Comparison of ENCODE assay signal across 8 cellular contexts in genomic region chr7:66076459-66077329, GRCh38. TPM values are rescaled to one million over a fixed set of nuclear protein-coding genes. Genes with fewer than 3 reads are reported as not detected.
DNase-seq lines count a peak whose midpoint lies in the region; ATAC-seq and TF ChIP-seq lines count a peak whose summit lies in the region.

No MANE protein-coding gene starts in this region.

- ATAC-seq in PC-3: no peak
- no peak for ATAC-seq in HG03139 (IDR thresholded peaks at IDR 0.05; ENCODE audit: unreplicated experiment)

- H3K36me3 ChIP-seq in PC-3 (ENCODE audit: low read depth, low read length): no peaks in the 10 kb centered on the region

- H3K27ac ChIP-seq in PC-3 (ENCODE audit: low read length): no peak overlapping the region

- no peaks in the 10 kb centered on the region for H3K9me3 ChIP-seq in PC-3 (ENCODE audit: low read length)

- POLR2A ChIA-PET in PC-3 (lab: Charles Lee; ENCODE audit: unreplicated experiment): interaction anchor here (0.6 to 0.7 kb wide), 2 partner anchors 13 to 779 kb away, joined by 3 to 5 read pairs; no protein-coding TSS in a partner anchor

- peak overlapping the region; percentile 98 for H3K4me2 ChIP-seq in PC-3 (ENCODE audit: low read length)

- H3K27ac Mint-ChIP-seq in progenitor cell of endocrine pancreas: peak overlapping the region; percentile 86

- no peak for DNase-seq in GM12864 (ENCODE audit: low read depth)
- DNase-seq in PC-3: no peak
- DNase-seq in epithelial cell of proximal tubule (ENCODE audit: low read depth): no peak
- DNase-seq in progenitor cell of endocrine pancreas (ENCODE audit: low spot score, unreplicated experiment): no peak
- DNase-seq in ACHN: no peak
- no peak for DNase-seq in NCI-H524 treated with DMSO at 0.1 percent for 48 hours (lab: John Stamatoyannopoulos, UW)
- no peak for DNase-seq in activated effector memory CD4-positive, alpha-beta T cell treated with anti-CD3 and anti-CD28 coated beads, Interleukin-2, amount 50 U/mL, for 16 hours

- peaks cover 15% of the 10 kb centered on the region for H3K79me2 ChIP-seq in PC-3 (ENCODE audit: low read length)

- intact Hi-C loops in PC-3 (cut with micrococcal nuclease): loop anchor here (5.0 kb wide), 1 partner anchor 44 kb away; no protein-coding TSS in a partner anchor

- no peaks in the 10 kb centered on the region for H3K9me3 Mint-ChIP-seq in progenitor cell of endocrine pancreas (ENCODE audit: low read depth)

- CTCF ChIA-PET in PC-3 (lab: Charles Lee): no interaction called here

- H4K20me1 ChIP-seq in PC-3 (ENCODE audit: low read length): no peaks in the 10 kb centered on the region

- H3K4me1 ChIP-seq in PC-3 (ENCODE audit: insufficient read depth, low read length): peaks cover 10% of the 10 kb centered on the region; the same call in 1 of the 2 replicates

- peak overlapping the region; percentile 88 for H3K4me3 Mint-ChIP-seq in progenitor cell of endocrine pancreas (ENCODE audit: low read depth)

- BruUV-seq in PC-3 (replicated peaks; lab: Mats Ljungman, UMichigan): no TSS peak

- H3K9me2 ChIP-seq in PC-3 (replicated peaks; ENCODE audit: low read length): no peaks in the 10 kb centered on the region

- peaks cover 10% of the 10 kb centered on the region for H3K4me1 Mint-ChIP-seq in progenitor cell of endocrine pancreas (ENCODE audit: low read depth)

- H3K9ac ChIP-seq in PC-3 (ENCODE audit: low read length): peak overlapping the region; percentile 85

- H3K27me3 Mint-ChIP-seq in progenitor cell of endocrine pancreas: peaks cover 7% of the 10 kb centered on the region

- in situ Hi-C loops in ACHN (cut with HindIII; ENCODE audit: low pct_ligation_motif_present, low pct_unique_long_range_greater_than_20kb, low sequenced_read_pairs): no loop called here

- no peaks in the 10 kb centered on the region for H3F3A ChIP-seq in PC-3 (ENCODE audit: low read length, unreplicated experiment)

- H3K36me3 Mint-ChIP-seq in progenitor cell of endocrine pancreas (ENCODE audit: insufficient read depth): no peaks in the 10 kb centered on the region

- H3K4me3 ChIP-seq in GM12864 (ENCODE audit: low read depth, low read length) (peak overlapping the region; percentile 86), PC-3 (ENCODE audit: low read length) (peak overlapping the region; percentile 96), epithelial cell of proximal tubule (ENCODE audit: low read depth, low read length) (peak overlapping the region; percentile 99)

- H2AFZ ChIP-seq in PC-3 (ENCODE audit: low read length): peak overlapping the region; percentile 85

- H3K27me3 ChIP-seq in PC-3 (ENCODE audit: low read length): no peaks in the 10 kb centered on the region

- TF ChIP-seq CTCF in GM12864 (IDR thresholded peaks at IDR 0.05; ENCODE audit: low read depth, low read length, missing control alignments) (no peak), PC-3 (conservative IDR thresholded peaks at IDR 0.05; ENCODE audit: low read depth, low read length) (no peak), epithelial cell of proximal tubule (conservative IDR thresholded peaks at IDR 0.05; ENCODE audit: low read depth, low read length) (no peak), progenitor cell of endocrine pancreas (IDR thresholded peaks at IDR 0.05; ENCODE audit: unreplicated experiment) (no peak)

RNA-seq across cellular contexts. Expression of gene ASL, which starts 1.1 kb away (rescaled TPM):
- total RNA-seq in PC-3 (2014; rRNA removed) (55.9 and 69.0 TPM in 2 replicates), epithelial cell of proximal tubule (39.7 and 71.4 TPM in 2 replicates), progenitor cell of endocrine pancreas (35.9 and 37.5 TPM in 2 replicates)

RNA-seq across cellular contexts. Expression of gene CRCP, which starts 38.0 kb away (rescaled TPM):
- total RNA-seq in PC-3 (2014; rRNA removed) (36.4 and 41.6 TPM in 2 replicates), epithelial cell of proximal tubule (26.9 and 47.0 TPM in 2 replicates), progenitor cell of endocrine pancreas (32.4 and 34.8 TPM in 2 replicates)
